1 cellular context compared by ENCODE assay signal in the genomic region with DNA sequence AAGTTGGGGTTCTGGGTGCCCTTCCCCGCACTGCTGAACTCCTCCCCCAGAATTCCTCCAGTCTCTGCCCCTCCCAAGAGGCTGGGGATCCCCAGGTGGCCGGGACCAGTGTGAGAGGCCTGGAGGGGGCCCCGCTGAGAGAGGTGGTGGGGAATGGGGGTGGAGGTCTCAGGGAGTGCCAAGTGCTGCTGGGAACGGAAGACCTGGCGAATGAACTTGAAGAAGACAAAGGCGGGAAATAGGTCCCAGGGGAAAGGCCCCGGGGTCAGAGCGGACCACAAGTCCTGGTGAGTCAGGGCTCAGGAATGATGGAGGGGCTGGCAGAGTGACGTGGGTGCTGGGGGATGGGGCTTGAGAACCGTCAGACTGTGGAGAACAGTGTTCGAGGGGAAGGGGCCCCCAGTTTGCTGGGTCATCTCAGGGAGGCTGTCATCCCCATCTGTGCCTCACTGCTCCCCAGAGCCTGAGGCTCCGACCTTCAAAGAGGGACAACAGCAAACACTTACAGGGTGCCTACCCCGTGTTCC.
TF ChIP-seq lines count a peak whose summit lies in the region.

No MANE protein-coding gene starts in this region.

TF ChIP-seq in HEK293, 187 proteins besides CTCF, POLR2A, EP300 and RAD21 (continued from another document):
- TF ChIP-seq YY2 (tag by site-specific recombination; IDR thresholded peaks at IDR 0.05): no peak
- no peak for TF ChIP-seq ZNF202 (tag by site-specific recombination; IDR thresholded peaks at IDR 0.05; ENCODE audit: borderline replicate concordance)
- no peak for TF ChIP-seq ZNF48 (tag by site-specific recombination; IDR thresholded peaks at IDR 0.05)
- TF ChIP-seq, protein P1, sequence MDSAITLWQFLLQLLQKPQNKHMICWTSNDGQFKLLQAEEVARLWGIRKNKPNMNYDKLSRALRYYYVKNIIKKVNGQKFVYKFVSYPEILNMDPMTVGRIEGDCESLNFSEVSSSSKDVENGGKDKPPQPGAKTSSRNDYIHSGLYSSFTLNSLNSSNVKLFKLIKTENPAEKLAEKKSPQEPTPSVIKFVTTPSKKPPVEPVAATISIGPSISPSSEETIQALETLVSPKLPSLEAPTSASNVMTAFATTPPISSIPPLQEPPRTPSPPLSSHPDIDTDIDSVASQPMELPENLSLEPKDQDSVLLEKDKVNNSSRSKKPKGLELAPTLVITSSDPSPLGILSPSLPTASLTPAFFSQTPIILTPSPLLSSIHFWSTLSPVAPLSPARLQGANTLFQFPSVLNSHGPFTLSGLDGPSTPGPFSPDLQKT (IDR thresholded peaks at IDR 0.05; ENCODE audit: borderline replicate concordance, low read depth, low read length): no peak
- peak; percentile 61; the same call in 1 of the 2 replicates for TF ChIP-seq ZNF10 (tag by site-specific recombination; IDR thresholded peaks at IDR 0.05)
- no peak for TF ChIP-seq ZNF302 (tag by site-specific recombination; IDR thresholded peaks at IDR 0.05; ENCODE audit: low read depth)
TF ChIP-seq in HEK293: peak in this region for 71.
